Comparison of ENCODE assay signal across 1 cellular context in genomic region chr3:185734725-185735096, GRCh38.
TF ChIP-seq lines count a peak whose summit lies in the region.

No MANE protein-coding gene starts in this region.

TF ChIP-seq in GM23338, 12 proteins besides CTCF, POLR2A, EP300 and RAD21 (continued from another document):
- TF ChIP-seq, protein P1, sequence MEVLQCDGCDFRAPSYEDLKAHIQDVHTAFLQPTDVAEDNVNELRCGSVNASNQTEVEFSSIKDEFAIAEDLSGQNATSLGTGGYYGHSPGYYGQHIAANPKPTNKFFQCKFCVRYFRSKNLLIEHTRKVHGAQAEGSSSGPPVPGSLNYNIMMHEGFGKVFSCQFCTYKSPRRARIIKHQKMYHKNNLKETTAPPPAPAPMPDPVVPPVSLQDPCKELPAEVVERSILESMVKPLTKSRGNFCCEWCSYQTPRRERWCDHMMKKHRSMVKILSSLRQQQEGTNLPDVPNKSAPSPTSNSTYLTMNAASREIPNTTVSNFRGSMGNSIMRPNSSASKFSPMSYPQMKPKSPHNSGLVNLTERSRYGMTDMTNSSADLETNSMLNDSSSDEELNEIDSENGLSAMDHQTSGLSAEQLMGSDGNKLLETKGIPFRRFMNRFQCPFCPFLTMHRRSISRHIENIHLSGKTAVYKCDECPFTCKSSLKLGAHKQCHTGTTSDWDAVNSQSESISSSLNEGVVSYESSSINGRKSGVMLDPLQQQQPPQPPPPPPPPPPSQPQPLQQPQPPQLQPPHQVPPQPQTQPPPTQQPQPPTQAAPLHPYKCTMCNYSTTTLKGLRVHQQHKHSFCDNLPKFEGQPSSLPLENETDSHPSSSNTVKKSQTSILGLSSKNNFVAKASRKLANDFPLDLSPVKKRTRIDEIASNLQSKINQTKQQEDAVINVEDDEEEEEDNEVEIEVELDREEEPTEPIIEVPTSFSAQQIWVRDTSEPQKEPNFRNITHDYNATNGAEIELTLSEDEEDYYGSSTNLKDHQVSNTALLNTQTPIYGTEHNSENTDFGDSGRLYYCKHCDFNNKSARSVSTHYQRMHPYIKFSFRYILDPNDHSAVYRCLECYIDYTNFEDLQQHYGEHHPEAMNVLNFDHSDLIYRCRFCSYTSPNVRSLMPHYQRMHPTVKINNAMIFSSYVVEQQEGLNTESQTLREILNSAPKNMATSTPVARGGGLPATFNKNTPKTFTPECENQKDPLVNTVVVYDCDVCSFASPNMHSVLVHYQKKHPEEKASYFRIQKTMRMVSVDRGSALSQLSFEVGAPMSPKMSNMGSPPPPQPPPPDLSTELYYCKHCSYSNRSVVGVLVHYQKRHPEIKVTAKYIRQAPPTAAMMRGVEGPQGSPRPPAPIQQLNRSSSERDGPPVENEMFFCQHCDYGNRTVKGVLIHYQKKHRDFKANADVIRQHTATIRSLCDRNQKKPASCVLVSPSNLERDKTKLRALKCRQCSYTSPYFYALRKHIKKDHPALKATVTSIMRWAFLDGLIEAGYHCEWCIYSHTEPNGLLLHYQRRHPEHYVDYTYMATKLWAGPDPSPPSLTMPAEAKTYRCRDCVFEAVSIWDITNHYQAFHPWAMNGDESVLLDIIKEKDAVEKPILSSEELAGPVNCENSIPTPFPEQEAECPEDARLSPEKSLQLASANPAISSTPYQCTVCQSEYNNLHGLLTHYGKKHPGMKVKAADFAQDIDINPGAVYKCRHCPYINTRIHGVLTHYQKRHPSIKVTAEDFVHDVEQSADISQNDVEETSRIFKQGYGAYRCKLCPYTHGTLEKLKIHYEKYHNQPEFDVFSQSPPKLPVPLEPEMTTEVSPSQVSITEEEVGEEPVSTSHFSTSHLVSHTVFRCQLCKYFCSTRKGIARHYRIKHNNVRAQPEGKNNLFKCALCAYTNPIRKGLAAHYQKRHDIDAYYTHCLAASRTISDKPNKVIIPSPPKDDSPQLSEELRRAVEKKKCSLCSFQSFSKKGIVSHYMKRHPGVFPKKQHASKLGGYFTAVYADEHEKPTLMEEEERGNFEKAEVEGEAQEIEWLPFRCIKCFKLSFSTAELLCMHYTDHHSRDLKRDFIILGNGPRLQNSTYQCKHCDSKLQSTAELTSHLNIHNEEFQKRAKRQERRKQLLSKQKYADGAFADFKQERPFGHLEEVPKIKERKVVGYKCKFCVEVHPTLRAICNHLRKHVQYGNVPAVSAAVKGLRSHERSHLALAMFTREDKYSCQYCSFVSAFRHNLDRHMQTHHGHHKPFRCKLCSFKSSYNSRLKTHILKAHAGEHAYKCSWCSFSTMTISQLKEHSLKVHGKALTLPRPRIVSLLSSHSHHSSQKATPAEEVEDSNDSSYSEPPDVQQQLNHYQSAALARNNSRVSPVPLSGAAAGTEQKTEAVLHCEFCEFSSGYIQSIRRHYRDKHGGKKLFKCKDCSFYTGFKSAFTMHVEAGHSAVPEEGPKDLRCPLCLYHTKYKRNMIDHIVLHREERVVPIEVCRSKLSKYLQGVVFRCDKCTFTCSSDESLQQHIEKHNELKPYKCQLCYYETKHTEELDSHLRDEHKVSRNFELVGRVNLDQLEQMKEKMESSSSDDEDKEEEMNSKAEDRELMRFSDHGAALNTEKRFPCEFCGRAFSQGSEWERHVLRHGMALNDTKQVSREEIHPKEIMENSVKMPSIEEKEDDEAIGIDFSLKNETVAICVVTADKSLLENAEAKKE (CRISPR knock-in tag; IDR thresholded peaks at IDR 0.05) = no peak
- TF ChIP-seq JUNB (IDR thresholded peaks at IDR 0.05; ENCODE audit: unreplicated experiment) = no peak
